ENCODE assay signal across 9 cellular contexts in genomic region chr22:44023404-44024287, GRCh38. TPM values are rescaled to one million over a fixed set of nuclear protein-coding genes. Genes with fewer than 3 reads are reported as not detected.
A peak's percentile ranks its signal among the peaks of the same experiment; 100 is the strongest.
DNase-seq lines count a peak whose midpoint lies in the region; ATAC-seq and TF ChIP-seq lines count a peak whose summit lies in the region.
"Had no signal": no experiment of that assay in that cellular context is flagged by ENCODE, and none has a peak within 500 bp of the region (broad histone marks: within the 10 kb centered on the region; RNA-seq: fewer than 3 reads in every experiment).

No MANE protein-coding gene starts in this region.

- H3K9me3 Mint-ChIP-seq in T-helper 2 cell treated with Interferon-gamma antibody and Interleukin-4, amounts not matched to agents 5 μg/mL and 100 μg/mL, for 36 hours: no peaks in the 10 kb centered on the region

- peaks cover 4% of the 10 kb centered on the region for H3K36me3 Mint-ChIP-seq in T-helper 2 cell treated with Interferon-gamma antibody and Interleukin-4, amounts not matched to agents 5 μg/mL and 100 μg/mL, for 36 hours (ENCODE audit: low read depth)

- no peak for TF ChIP-seq CTCF in lung (IDR thresholded peaks at IDR 0.05; ENCODE audit: control extremely low read depth, extremely low read depth)

- DNase-seq in CD1c-positive myeloid dendritic cell (ENCODE audit: extremely low spot score): peak; percentile 70
- DNase-seq in HAP-1 (ENCODE audit: low spot score in 2 of 2): peak; percentile 28 to 63
- peak; percentile 61 for DNase-seq in T-helper 2 cell treated with Interferon-gamma antibody and Interleukin-4, amounts not matched to agents 5 μg/mL and 100 μg/mL, for 36 hours (ENCODE audit: low spot score)
- DNase-seq in lung (ENCODE audit: low spot score): no peak
- DNase-seq in inferior parietal cortex (ENCODE audit: extremely low spot score): no peak

- peak overlapping the region; percentile 91 for H3K27ac Mint-ChIP-seq in T-helper 2 cell treated with Interferon-gamma antibody and Interleukin-4, amounts not matched to agents 5 μg/mL and 100 μg/mL, for 36 hours

- 10 to 14% methylated on average over 36 to 54 of the region's 54 CpGs for WGBS in lung, 2 donors

- peak; percentile 27 for ATAC-seq in lung (ENCODE audit: insufficient read depth, low FRiP score)
- ATAC-seq in GM21825 (IDR thresholded peaks at IDR 0.05; ENCODE audit: unreplicated experiment): no peak

- H3K9ac ChIP-seq in duodenal mucosa (ENCODE audit: low read depth in 1 of 2, low read length in 2 of 2) (peak overlapping the region; percentile 74 to 79), stomach smooth muscle (ENCODE audit: low read length in 2 of 2) (peak overlapping the region; percentile 74 to 76)

- no peaks in the 10 kb centered on the region for H3K27me3 Mint-ChIP-seq in T-helper 2 cell treated with Interferon-gamma antibody and Interleukin-4, amounts not matched to agents 5 μg/mL and 100 μg/mL, for 36 hours (ENCODE audit: low read depth)

- no peaks in the 10 kb centered on the region for H3K9me3 ChIP-seq in HAP-1
- H3K9me3 ChIP-seq in duodenal mucosa (ENCODE audit: control insufficient read depth in 1 of 2, low read length in 2 of 2): no peaks in the 10 kb centered on the region
- no peaks in the 10 kb centered on the region for H3K9me3 ChIP-seq in lung (ENCODE audit: control insufficient read depth in 2 of 2, insufficient read depth in 1 of 2, low read length in 1 of 2)
- no peaks in the 10 kb centered on the region for H3K9me3 ChIP-seq in stomach smooth muscle (ENCODE audit: control insufficient read depth in 2 of 2, low read length in 2 of 2)

- H3K4me1 ChIP-seq in HAP-1: peaks cover 22% of the 10 kb centered on the region
- H3K4me1 ChIP-seq in duodenal mucosa (ENCODE audit: control insufficient read depth in 1 of 2, insufficient read depth in 2 of 2, low read length in 2 of 2): peaks cover 8 to 22% of the 10 kb centered on the region in 2 donors
- peaks cover 0 to 13% of the 10 kb centered on the region in 2 donors for H3K4me1 ChIP-seq in lung (ENCODE audit: control insufficient read depth in 2 of 2, insufficient read depth in 2 of 2, low read length in 2 of 2)
- peaks cover 23% of the 10 kb centered on the region for H3K4me1 ChIP-seq in stomach smooth muscle (ENCODE audit: control insufficient read depth, insufficient read depth, low read length)

- in situ Hi-C loops in HAP-1 (cut with MboI; ENCODE audit: low sequenced_read_pairs): no loop called here

- peak overlapping the region; percentile 50 for H3K4me3 ChIP-seq in HAP-1
- H3K4me3 ChIP-seq in duodenal mucosa (ENCODE audit: low read depth in 1 of 2, low read length in 2 of 2): peak overlapping the region; percentile 70 to 74
- H3K4me3 ChIP-seq in lung: peak overlapping the region; percentile 41
- H3K4me3 ChIP-seq in stomach smooth muscle (ENCODE audit: low read length in 2 of 2): peak overlapping the region; percentile 52 to 80
- H3K4me3 ChIP-seq: SK-N-MC had no signal

- peaks cover 36% of the 10 kb centered on the region for H3K4me1 Mint-ChIP-seq in T-helper 2 cell treated with Interferon-gamma antibody and Interleukin-4, amounts not matched to agents 5 μg/mL and 100 μg/mL, for 36 hours (ENCODE audit: low read depth)

- peak overlapping the region; percentile 90 for H3K4me3 Mint-ChIP-seq in T-helper 2 cell treated with Interferon-gamma antibody and Interleukin-4, amounts not matched to agents 5 μg/mL and 100 μg/mL, for 36 hours

- H3K27ac ChIP-seq in duodenal mucosa (ENCODE audit: low read depth, low read length): peak overlapping the region; percentile 70
- H3K27ac ChIP-seq in lung (ENCODE audit: low read depth in 1 of 2, low read length in 1 of 2): peak overlapping the region; percentile 92 to 93
- no peak overlapping the region for H3K27ac ChIP-seq in stomach smooth muscle (ENCODE audit: low read length)
- H3K27ac ChIP-seq: SK-N-MC had no signal

- H3K36me3 ChIP-seq in HAP-1 (replicated peaks) (no peaks in the 10 kb centered on the region), duodenal mucosa (ENCODE audit: control insufficient read depth in 1 of 2, insufficient read depth in 2 of 2, low read length in 2 of 2) (no peaks in the 10 kb centered on the region), lung (ENCODE audit: control insufficient read depth in 2 of 2, insufficient read depth in 2 of 2, low read length in 2 of 2) (no peaks in the 10 kb centered on the region), stomach smooth muscle (ENCODE audit: control insufficient read depth in 2 of 2, insufficient read depth in 2 of 2, low read length in 2 of 2) (no peaks in the 10 kb centered on the region)

- no peaks in the 10 kb centered on the region for H3K27me3 ChIP-seq in HAP-1 (ENCODE audit: low read depth)
- H3K27me3 ChIP-seq in duodenal mucosa (ENCODE audit: control insufficient read depth in 1 of 2, insufficient read depth in 2 of 2, low read length in 2 of 2): peaks cover 0 to 3% of the 10 kb centered on the region in 2 donors
- no peaks in the 10 kb centered on the region for H3K27me3 ChIP-seq in lung (ENCODE audit: control insufficient read depth, insufficient read depth)
- no peaks in the 10 kb centered on the region for H3K27me3 ChIP-seq in stomach smooth muscle (ENCODE audit: control insufficient read depth in 1 of 2, insufficient read depth in 2 of 2, low read length in 2 of 2)

RNA-seq across cellular contexts. Expression of gene PARVB, which starts 0.5 kb away (rescaled TPM):
- total RNA-seq in lung: 10 to 100 TPM; 49.4 to 50.1 TPM
- 10 to 100 TPM; 16.9 to 64.2 TPM for polyA plus RNA-seq in lung

Comparison
In these comparisons a context has a peak if more than half of its experiments do, and no peak if none do; other contexts are left out.
1. DNase-seq: peak in CD1c-positive myeloid dendritic cell (single experiment), HAP-1 (2 of 2) and T-helper 2 cell treated with Interferon-gamma antibody and Interleukin-4, amounts not matched to agents 5 μg/mL and 100 μg/mL, for 36 hours (single experiment); none in lung (single experiment) and inferior parietal cortex (single experiment).
2. Peak in every context shown above with its lines, with median percentiles within 50 percentile points of each other: H3K4me3 ChIP-seq.